21 cellular contexts compared by ENCODE assay signal in the genomic region with DNA sequence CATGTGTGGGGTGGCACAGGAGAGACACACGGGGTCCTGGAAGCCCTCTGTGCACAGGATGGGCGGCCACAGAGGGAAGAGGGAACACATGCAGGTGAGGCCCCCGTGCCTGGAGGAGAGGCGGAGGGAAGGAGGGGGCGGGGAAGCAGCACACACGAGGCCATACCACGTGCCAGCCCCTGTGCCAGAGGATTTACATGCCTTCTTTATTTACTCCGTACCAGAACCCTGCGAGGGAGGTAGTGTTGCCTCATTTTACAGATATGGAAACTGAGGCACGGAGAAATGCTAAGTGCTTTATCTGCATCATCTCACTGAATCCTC. TPM values are rescaled to one million over a fixed set of nuclear protein-coding genes. Genes with fewer than 3 reads are reported as not detected.
"Had no signal": no experiment of that assay in that cellular context is flagged by ENCODE, and none has a peak within 500 bp of the region (broad histone marks: within the 10 kb centered on the region; RNA-seq: fewer than 3 reads in every experiment).

No MANE protein-coding gene starts in this region.

- H3K27ac ChIP-seq: neutrophil had no signal

- H3K4me3 ChIP-seq: heart right ventricle, smooth muscle cell had no signal

- ATAC-seq: activated CD8-positive, alpha-beta T cell treated with anti-CD3 and anti-CD28 coated beads, Interleukin-2, amount 10 ng/mL, durations not matched to agents 7 days and 5 days; activated naive CD4-positive, alpha-beta T cell treated with anti-CD3 and anti-CD28 coated beads, Interleukin-2, amount 50 U/mL, for 72 hours; effector memory CD8-positive, alpha-beta T cell; naive thymus-derived CD4-positive, alpha-beta T cell had no signal

- H3K27me3 ChIP-seq: heart right ventricle, neutrophil had no signal

- H3K9me3 ChIP-seq: heart right ventricle, neutrophil had no signal

- DNase-seq: activated CD4-positive, alpha-beta T cell treated with anti-CD3 and anti-CD28 coated beads, Interleukin-2, amount 10 ng/mL, durations not matched to agents 24 days and 14 days; activated CD4-positive, CD25-positive, alpha-beta regulatory T cell; activated CD8-positive, alpha-beta memory T cell treated with anti-CD3 and anti-CD28 coated beads, Interleukin-2, amount 50 U/mL, for 4 hours; activated CD8-positive, alpha-beta T cell treated with anti-CD3 and anti-CD28 coated beads, Interleukin-2, amount 10 ng/mL, durations not matched to agents 7 days and 5 days; activated effector memory CD4-positive, alpha-beta T cell treated with anti-CD3 and anti-CD28 coated beads, Interleukin-2, amount 50 U/mL, for 16 hours; activated T-cell treated with anti-CD3 and anti-CD28 coated beads, Interleukin-2, amount 50 U/mL, for 48 hours; central memory CD4-positive, alpha-beta T cell; effector memory CD8-positive, alpha-beta T cell; foreskin melanocyte; heart right ventricle; midbrain; naive thymus-derived CD4-positive, alpha-beta T cell; posterior cingulate gyrus; stimulated activated CD4-positive, alpha-beta T cell treated with anti-CD3 and anti-CD28 coated beads, Interleukin-4, amount 100 ng/mL, for 4 hours; stimulated activated CD8-positive, alpha-beta memory T cell treated with anti-CD3 and anti-CD28 coated beads, Interleukin-4, amount 100 ng/mL, for 48 hours; stimulated activated naive CD4-positive, alpha-beta T cell treated with Interleukin-2 at 50 U/mL for 16 hours; substantia nigra had no signal

- H3K36me3 ChIP-seq: heart right ventricle, neutrophil had no signal

RNA-seq across cellular contexts. Expression of gene ARHGEF10L, which starts 56.1 kb away (rescaled TPM):
- total RNA-seq: activated CD4-positive, alpha-beta T cell treated with anti-CD3 and anti-CD28 coated beads, Interleukin-2, amount 10 ng/mL, durations not matched to agents 24 days and 14 days; activated CD8-positive, alpha-beta T cell treated with anti-CD3 and anti-CD28 coated beads, Interleukin-2, amount 10 ng/mL, durations not matched to agents 7 days and 5 days; activated naive CD4-positive, alpha-beta T cell treated with anti-CD3 and anti-CD28 coated beads, Interleukin-2, amount 50 U/mL, for 72 hours; T-helper 2 cell treated with Interferon-gamma antibody and Interleukin-4, amounts not matched to agents 100 ng/mL and 5 ng/mL, for 36 hours had no signal
